Comparison of ENCODE assay signal across 30 cellular contexts in genomic region chr11:129503646-129504045, GRCh38.
"Had no signal": no experiment of that assay in that cellular context is flagged by ENCODE, and none has a peak within 500 bp of the region (broad histone marks: within the 10 kb centered on the region; RNA-seq: fewer than 3 reads in every experiment).

No MANE protein-coding gene starts in this region.

- DNase-seq: activated CD4-positive, alpha-beta memory T cell treated with anti-CD3 and anti-CD28 coated beads for 36 hours; activated CD4-positive, alpha-beta T cell treated with anti-CD3 and anti-CD28 coated beads for 36 hours; activated CD4-positive, alpha-beta T cell treated with anti-CD3 and anti-CD28 coated beads, Interleukin-2, amount 10 ng/mL, durations not matched to agents 24 days and 14 days; activated CD4-positive, CD25-positive, alpha-beta regulatory T cell; activated CD4-positive, CD25-positive, alpha-beta regulatory T cell treated with anti-CD3 and anti-CD28 coated beads, Interleukin-2, amount 50 U/mL, for 72 hours; activated CD8-positive, alpha-beta memory T cell treated with anti-CD3 and anti-CD28 coated beads, Interleukin-2, amount 10 ng/mL, durations not matched to agents 7 days and 5 days; activated CD8-positive, alpha-beta memory T cell treated with anti-CD3 and anti-CD28 coated beads, Interleukin-2, amount 50 U/mL, for 4 hours; activated CD8-positive, alpha-beta T cell treated with anti-CD3 and anti-CD28 coated beads, Interleukin-2, amount 10 ng/mL, durations not matched to agents 7 days and 5 days; activated effector memory CD4-positive, alpha-beta T cell treated with anti-CD3 and anti-CD28 coated beads, Interleukin-2, amount 50 U/mL, for 16 hours; activated naive CD4-positive, alpha-beta T cell treated with anti-CD3 and anti-CD28 coated beads for 36 hours; activated naive CD8-positive, alpha-beta T cell treated with anti-CD3 and anti-CD28 coated beads for 36 hours; activated naive CD8-positive, alpha-beta T cell treated with anti-CD3 and anti-CD28 coated beads, Interleukin-2, amount 50 U/mL, for 24 hours; activated T-cell treated with anti-CD3 and anti-CD28 coated beads, Interleukin-2, amount 50 U/mL, for 1 hour; activated T-cell treated with anti-CD3 and anti-CD28 coated beads, Interleukin-2, amount 50 U/mL, for 48 hours; adrenal gland; amygdala; aorta; cortex of kidney; dermis blood vessel endothelial cell; effector CD4-positive, alpha-beta T cell; effector memory CD8-positive, alpha-beta T cell; erythroblast; foreskin keratinocyte; gastrocnemius medialis; glutamatergic neuron; heart left ventricle; T-helper 2 cell had no signal

- H3K36me3 ChIP-seq: adrenal gland, breast epithelium, cardiac muscle cell, esophagus muscularis mucosa, gastrocnemius medialis, heart left ventricle had no signal

- H3K4me3 ChIP-seq: adrenal gland, breast epithelium, cardiac muscle cell, esophagus muscularis mucosa, gastrocnemius medialis, heart left ventricle had no signal

- H3K27me3 ChIP-seq: adrenal gland, breast epithelium, cardiac muscle cell, esophagus muscularis mucosa, foreskin keratinocyte, gastrocnemius medialis, heart left ventricle had no signal

- H3K9me3 ChIP-seq: adrenal gland, gastrocnemius medialis had no signal

- ATAC-seq: activated CD4-positive, alpha-beta T cell treated with anti-CD3 and anti-CD28 coated beads for 36 hours; activated CD8-positive, alpha-beta memory T cell treated with anti-CD3 and anti-CD28 coated beads, Interleukin-2, amount 10 ng/mL, durations not matched to agents 7 days and 5 days; activated CD8-positive, alpha-beta T cell treated with anti-CD3 and anti-CD28 coated beads, Interleukin-2, amount 10 ng/mL, durations not matched to agents 7 days and 5 days; activated naive CD8-positive, alpha-beta T cell treated with anti-CD3 and anti-CD28 coated beads, Interleukin-2, amount 50 U/mL, for 24 hours; effector memory CD8-positive, alpha-beta T cell; foreskin keratinocyte; gastrocnemius medialis; heart left ventricle had no signal

- H3K27ac ChIP-seq: adrenal gland, breast epithelium, cardiac muscle cell, esophagus muscularis mucosa, foreskin keratinocyte, gastrocnemius medialis, heart left ventricle had no signal

- H3K4me1 ChIP-seq: adrenal gland, breast epithelium, esophagus muscularis mucosa, foreskin keratinocyte, gastrocnemius medialis, heart left ventricle had no signal
